38 cellular contexts compared by ENCODE assay signal in genomic region chr1:171270806-171271205, GRCh38. TPM values are rescaled to one million over a fixed set of nuclear protein-coding genes. Genes with fewer than 3 reads are reported as not detected.
"Had no signal": no experiment of that assay in that cellular context is flagged by ENCODE, and none has a peak within 500 bp of the region (broad histone marks: within the 10 kb centered on the region; RNA-seq: fewer than 3 reads in every experiment).

No MANE protein-coding gene starts in this region.

- H3K27ac Mint-ChIP-seq: activated naive CD4-positive, alpha-beta T cell treated with anti-CD3 and anti-CD28 coated beads for 36 hours; activated naive CD4-positive, alpha-beta T cell treated with anti-CD3 and anti-CD28 coated beads, Interleukin-2, amount 10 ng/mL, durations not matched to agents 7 days and 5 days; activated naive CD4-positive, alpha-beta T cell treated with anti-CD3 and anti-CD28 coated beads, Interleukin-2, amount 50 U/mL, for 24 hours; activated naive CD4-positive, alpha-beta T cell treated with anti-CD3 and anti-CD28 coated beads, Interleukin-2, amount 50 U/mL, for 72 hours; activated naive CD8-positive, alpha-beta T cell; activated naive CD8-positive, alpha-beta T cell treated with anti-CD3 and anti-CD28 coated beads for 36 hours; activated naive CD8-positive, alpha-beta T cell treated with anti-CD3 and anti-CD28 coated beads, Interleukin-2, amount 10 ng/mL, durations not matched to agents 7 days and 5 days; activated naive CD8-positive, alpha-beta T cell treated with anti-CD3 and anti-CD28 coated beads, Interleukin-2, amount 50 U/mL, for 24 hours; activated T-cell treated with anti-CD3 and anti-CD28 coated beads, Interleukin-2, amount 50 U/mL, for 72 hours; activated T-helper 1 cell treated with anti-CD3 and anti-CD28 coated beads, Interleukin-12 subunit alpha, Interleukin-12 subunit beta, Interleukin-2, Interleukin-4 antibody, amounts not matched to agents 30 ng/mL and 10 ng/mL and 1 ng/mL, durations not matched to agents 14 hours and 24 hours and 36 hours; activated T-helper 17 cell treated with anti-CD3 and anti-CD28 coated beads, Interleukin-2, amount 50 U/mL, for 72 hours; activated T-helper 2 cell treated with anti-CD3 and anti-CD28 coated beads, Interferon-gamma antibody, Interleukin-2, Interleukin-4, amounts not matched to agents 10 μg/mL and 5 μg/mL and 100 μg/mL, durations not matched to agents 14 hours and 24 hours and 36 hours; brain had no signal

- H3K36me3 Mint-ChIP-seq: activated naive CD4-positive, alpha-beta T cell treated with anti-CD3 and anti-CD28 coated beads, Interleukin-2, amount 10 ng/mL, durations not matched to agents 7 days and 5 days; activated naive CD4-positive, alpha-beta T cell treated with anti-CD3 and anti-CD28 coated beads, Interleukin-2, amount 50 U/mL, for 24 hours; activated naive CD8-positive, alpha-beta T cell; activated naive CD8-positive, alpha-beta T cell treated with anti-CD3 and anti-CD28 coated beads for 36 hours; activated naive CD8-positive, alpha-beta T cell treated with anti-CD3 and anti-CD28 coated beads, Interleukin-2, amount 10 ng/mL, durations not matched to agents 7 days and 5 days had no signal

- FAIRE-seq: astrocyte, bronchial epithelial cell had no signal

- H3K4me1 Mint-ChIP-seq: activated naive CD4-positive, alpha-beta T cell treated with anti-CD3 and anti-CD28 coated beads, Interleukin-2, amount 10 ng/mL, durations not matched to agents 7 days and 5 days; activated naive CD4-positive, alpha-beta T cell treated with anti-CD3 and anti-CD28 coated beads, Interleukin-2, amount 50 U/mL, for 24 hours; activated naive CD8-positive, alpha-beta T cell treated with anti-CD3 and anti-CD28 coated beads, Interleukin-2, amount 10 ng/mL, durations not matched to agents 7 days and 5 days; activated naive CD8-positive, alpha-beta T cell treated with anti-CD3 and anti-CD28 coated beads, Interleukin-2, amount 50 U/mL, for 24 hours; activated T-helper 17 cell treated with anti-CD3 and anti-CD28 coated beads, Interleukin-2, amount 50 U/mL, for 72 hours; central memory CD8-positive, alpha-beta T cell had no signal

- ATAC-seq: activated naive CD4-positive, alpha-beta T cell treated with anti-CD3 and anti-CD28 coated beads, Interleukin-2, amount 50 U/mL, for 72 hours; activated naive CD8-positive, alpha-beta T cell treated with anti-CD3 and anti-CD28 coated beads, Interleukin-2, amount 50 U/mL, for 24 hours; activated T-cell treated with anti-CD3 and anti-CD28 coated beads, Interleukin-2, amount 50 U/mL, for 4 hours; activated T-cell treated with anti-CD3 and anti-CD28 coated beads, Interleukin-2, amount 50 U/mL, for 72 hours; activated T-helper 17 cell treated with anti-CD3 and anti-CD28 coated beads, Interleukin-2, amount 50 U/mL, for 72 hours; body of pancreas had no signal

- H3K4me3 ChIP-seq: adrenal gland, ascending aorta, body of pancreas, breast epithelium, cardiac muscle cell had no signal

- H3K9me3 Mint-ChIP-seq: activated naive CD4-positive, alpha-beta T cell treated with anti-CD3 and anti-CD28 coated beads for 36 hours; activated naive CD4-positive, alpha-beta T cell treated with anti-CD3 and anti-CD28 coated beads, Interleukin-2, amount 10 ng/mL, durations not matched to agents 7 days and 5 days; activated naive CD4-positive, alpha-beta T cell treated with anti-CD3 and anti-CD28 coated beads, Interleukin-2, amount 50 U/mL, for 24 hours; activated naive CD4-positive, alpha-beta T cell treated with anti-CD3 and anti-CD28 coated beads, Interleukin-2, amount 50 U/mL, for 72 hours; activated naive CD8-positive, alpha-beta T cell treated with anti-CD3 and anti-CD28 coated beads for 36 hours; activated naive CD8-positive, alpha-beta T cell treated with anti-CD3 and anti-CD28 coated beads, Interleukin-2, amount 10 ng/mL, durations not matched to agents 7 days and 5 days; activated naive CD8-positive, alpha-beta T cell treated with anti-CD3 and anti-CD28 coated beads, Interleukin-2, amount 50 U/mL, for 24 hours; activated T-cell treated with anti-CD3 and anti-CD28 coated beads, Interleukin-2, amount 50 U/mL, for 4 hours; activated T-cell treated with anti-CD3 and anti-CD28 coated beads, Interleukin-2, amount 50 U/mL, for 72 hours; activated T-helper 1 cell treated with anti-CD3 and anti-CD28 coated beads, Interleukin-12 subunit alpha, Interleukin-12 subunit beta, Interleukin-2, Interleukin-4 antibody, amounts not matched to agents 30 ng/mL and 10 ng/mL and 1 ng/mL, durations not matched to agents 14 hours and 24 hours and 36 hours; activated T-helper 2 cell treated with anti-CD3 and anti-CD28 coated beads, Interferon-gamma antibody, Interleukin-2, Interleukin-4, amounts not matched to agents 10 μg/mL and 5 μg/mL and 100 μg/mL, durations not matched to agents 14 hours and 24 hours and 36 hours; central memory CD8-positive, alpha-beta T cell had no signal

- H3K4me3 Mint-ChIP-seq: activated naive CD4-positive, alpha-beta T cell treated with anti-CD3 and anti-CD28 coated beads for 36 hours; activated naive CD4-positive, alpha-beta T cell treated with anti-CD3 and anti-CD28 coated beads, Interleukin-2, amount 10 ng/mL, durations not matched to agents 7 days and 5 days; activated naive CD4-positive, alpha-beta T cell treated with anti-CD3 and anti-CD28 coated beads, Interleukin-2, amount 50 U/mL, for 24 hours; activated naive CD8-positive, alpha-beta T cell; activated naive CD8-positive, alpha-beta T cell treated with anti-CD3 and anti-CD28 coated beads for 36 hours; activated naive CD8-positive, alpha-beta T cell treated with anti-CD3 and anti-CD28 coated beads, Interleukin-2, amount 10 ng/mL, durations not matched to agents 7 days and 5 days; activated naive CD8-positive, alpha-beta T cell treated with anti-CD3 and anti-CD28 coated beads, Interleukin-2, amount 50 U/mL, for 24 hours; activated T-cell treated with anti-CD3 and anti-CD28 coated beads, Interleukin-2, amount 50 U/mL, for 4 hours; activated T-cell treated with anti-CD3 and anti-CD28 coated beads, Interleukin-2, amount 50 U/mL, for 72 hours; activated T-helper 1 cell treated with anti-CD3 and anti-CD28 coated beads, Interleukin-12 subunit alpha, Interleukin-12 subunit beta, Interleukin-2, Interleukin-4 antibody, amounts not matched to agents 30 ng/mL and 10 ng/mL and 1 ng/mL, durations not matched to agents 14 hours and 24 hours and 36 hours; activated T-helper 17 cell treated with anti-CD3 and anti-CD28 coated beads, Interleukin-2, amount 50 U/mL, for 72 hours; brain; central memory CD8-positive, alpha-beta T cell had no signal

- H3K27ac ChIP-seq: adrenal gland, ascending aorta, body of pancreas, brain microvascular endothelial cell, breast epithelium, cardiac muscle cell had no signal

- H3K27me3 Mint-ChIP-seq: brain had no signal

- H3K4me1 ChIP-seq: adrenal gland, ascending aorta, body of pancreas had no signal

- H3K9me3 ChIP-seq: adrenal gland, ascending aorta, body of pancreas, breast epithelium had no signal

- DNase-seq: activated effector memory CD4-positive, alpha-beta T cell treated with anti-CD3 and anti-CD28 coated beads, Interleukin-2, amount 50 U/mL, for 16 hours; activated effector memory CD4-positive, alpha-beta T cell treated with Interleukin-2 at 50 U/mL for 16 hours; activated gamma-delta T cell; activated gamma-delta T cell treated with Interleukin-2 at 50 U/mL for 16 hours; activated naive CD4-positive, alpha-beta T cell; activated naive CD4-positive, alpha-beta T cell treated with anti-CD3 and anti-CD28 coated beads for 36 hours; activated naive CD4-positive, alpha-beta T cell treated with anti-CD3 and anti-CD28 coated beads, Interleukin-2, amount 10 ng/mL, durations not matched to agents 7 days and 5 days; activated naive CD4-positive, alpha-beta T cell treated with anti-CD3 and anti-CD28 coated beads, Interleukin-2, amount 50 U/mL, for 16 hours; activated naive CD4-positive, alpha-beta T cell treated with Interleukin-2 at 50 U/mL for 16 hours; activated naive CD8-positive, alpha-beta T cell treated with anti-CD3 and anti-CD28 coated beads for 36 hours; activated naive CD8-positive, alpha-beta T cell treated with anti-CD3 and anti-CD28 coated beads, Interleukin-2, amount 10 ng/mL, durations not matched to agents 7 days and 5 days; activated naive CD8-positive, alpha-beta T cell treated with anti-CD3 and anti-CD28 coated beads, Interleukin-2, amount 50 U/mL, for 24 hours; activated T-cell treated with anti-CD3 and anti-CD28 coated beads, Interleukin-2, amount 50 U/mL, for 4 hours; activated T-cell treated with anti-CD3 and anti-CD28 coated beads, Interleukin-2, amount 50 U/mL, for 48 hours; activated T-cell treated with anti-CD3 and anti-CD28 coated beads, Interleukin-2, amount 50 U/mL, for 72 hours; adrenal gland; amniotic stem cell; amygdala; anterior cingulate cortex; aorta; body of pancreas; brain microvascular endothelial cell; caudate nucleus; central memory CD4-positive, alpha-beta T cell; cerebellar nuclear complex had no signal

- H3K36me3 ChIP-seq: adrenal gland, ascending aorta, brain microvascular endothelial cell, breast epithelium, cardiac muscle cell had no signal

RNA-seq across cellular contexts. Expression of gene FMO1, which starts 22.5 kb away (rescaled TPM):
- total RNA-seq: activated naive CD4-positive, alpha-beta T cell treated with anti-CD3 and anti-CD28 coated beads for 36 hours; activated naive CD4-positive, alpha-beta T cell treated with anti-CD3 and anti-CD28 coated beads, Interleukin-2, amount 50 U/mL, for 72 hours; activated naive CD8-positive, alpha-beta T cell treated with anti-CD3 and anti-CD28 coated beads for 36 hours; activated naive CD8-positive, alpha-beta T cell treated with anti-CD3 and anti-CD28 coated beads, Interleukin-2, amount 10 ng/mL, durations not matched to agents 7 days and 5 days; activated T-cell treated with anti-CD3 and anti-CD28 coated beads, Interleukin-2, amount 50 U/mL, for 4 hours; activated T-cell treated with anti-CD3 and anti-CD28 coated beads, Interleukin-2, amount 50 U/mL, for 72 hours; activated T-helper 1 cell treated with anti-CD3 and anti-CD28 coated beads, Interleukin-12 subunit alpha, Interleukin-12 subunit beta, Interleukin-2, Interleukin-4 antibody, amounts not matched to agents 30 ng/mL and 10 ng/mL and 1 ng/mL, durations not matched to agents 14 hours and 24 hours and 36 hours; activated T-helper 17 cell treated with anti-CD3 and anti-CD28 coated beads, Interleukin-2, amount 50 U/mL, for 72 hours; activated T-helper 2 cell treated with anti-CD3 and anti-CD28 coated beads, Interferon-gamma antibody, Interleukin-2, Interleukin-4, amounts not matched to agents 10 μg/mL and 5 μg/mL and 100 μg/mL, durations not matched to agents 14 hours and 24 hours and 36 hours; ascending aorta; astrocyte; bronchial epithelial cell; cardiac muscle cell had no signal
